12 cellular contexts compared by ENCODE assay signal in the genomic region with DNA sequence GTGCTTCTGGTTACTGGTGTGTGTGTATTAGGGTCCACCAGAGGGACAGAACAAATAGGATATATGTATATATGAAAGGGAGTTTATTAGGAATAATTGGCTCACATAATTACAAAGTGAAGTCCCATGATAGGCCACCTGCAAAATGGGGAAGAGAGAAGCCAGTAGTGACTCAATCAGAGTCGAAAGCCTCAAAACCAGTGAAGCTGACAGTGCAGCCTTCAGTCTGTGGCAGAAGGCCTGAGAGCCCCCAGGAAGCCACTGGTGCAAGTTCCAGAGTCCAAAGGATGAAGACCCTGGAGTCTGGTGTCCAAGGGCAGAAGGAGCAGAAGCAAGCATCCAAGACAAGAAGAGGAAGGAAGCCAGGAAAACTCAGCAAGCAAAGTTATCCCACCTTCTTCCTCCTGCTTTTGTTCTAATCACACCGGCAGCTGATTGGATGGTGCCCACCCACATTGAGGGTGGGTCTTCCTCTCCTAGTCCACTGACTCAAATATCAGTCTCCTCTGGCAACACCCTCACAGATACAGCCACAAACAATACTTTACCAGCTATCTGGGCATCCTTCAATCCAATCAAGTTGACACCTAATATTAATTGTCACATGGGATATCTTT. TPM values are rescaled to one million over a fixed set of nuclear protein-coding genes. Genes with fewer than 3 reads are reported as not detected.
A peak's percentile ranks its signal among the peaks of the same experiment; 100 is the strongest.
DNase-seq lines count a peak whose midpoint lies in the region; ATAC-seq lines count a peak whose summit lies in the region.
"Had no signal": no experiment of that assay in that cellular context is flagged by ENCODE, and none has a peak within 500 bp of the region (broad histone marks: within the 10 kb centered on the region; RNA-seq: fewer than 3 reads in every experiment).

No MANE protein-coding gene starts in this region.

- H3K27ac Mint-ChIP-seq in activated naive CD8-positive, alpha-beta T cell treated with anti-CD3 and anti-CD28 coated beads for 36 hours: no peak overlapping the region

- ATAC-seq in GM19395 (IDR thresholded peaks at IDR 0.05; ENCODE audit: unreplicated experiment) (peak; percentile 89), HG02798 (IDR thresholded peaks at IDR 0.05; ENCODE audit: poor library complexity, unreplicated experiment) (peak; percentile 86), HG03469 (IDR thresholded peaks at IDR 0.05; ENCODE audit: unreplicated experiment) (peak; percentile 68)

- peak overlapping the region; percentile 21 for H3K4me2 ChIP-seq in BLaER1

- H3K9me3 Mint-ChIP-seq in activated naive CD8-positive, alpha-beta T cell treated with anti-CD3 and anti-CD28 coated beads for 36 hours: no peaks in the 10 kb centered on the region

- no peak overlapping the region for H3K4me3 Mint-ChIP-seq in activated naive CD8-positive, alpha-beta T cell treated with anti-CD3 and anti-CD28 coated beads for 36 hours

- no peak overlapping the region for H3K4me3 ChIP-seq in BLaER1

- no peak overlapping the region for H3K9ac ChIP-seq in BLaER1

- peaks cover 19% of the 10 kb centered on the region for H3K4me1 ChIP-seq in BLaER1

- H3K9me3 ChIP-seq in BLaER1: no peaks in the 10 kb centered on the region

- H3K36me3 ChIP-seq in BLaER1: no peaks in the 10 kb centered on the region

- H3K27me3 Mint-ChIP-seq in activated naive CD8-positive, alpha-beta T cell treated with anti-CD3 and anti-CD28 coated beads for 36 hours: no peaks in the 10 kb centered on the region

- no peaks in the 10 kb centered on the region for H4K20me1 ChIP-seq in BLaER1

- no peaks in the 10 kb centered on the region for H3K27me3 ChIP-seq in BLaER1

- peaks cover 26% of the 10 kb centered on the region for H3K4me1 Mint-ChIP-seq in activated naive CD8-positive, alpha-beta T cell treated with anti-CD3 and anti-CD28 coated beads for 36 hours

- H3K36me3 Mint-ChIP-seq in activated naive CD8-positive, alpha-beta T cell treated with anti-CD3 and anti-CD28 coated beads for 36 hours: no peaks in the 10 kb centered on the region

- no peak overlapping the region for H3K27ac ChIP-seq in BLaER1

- DNase-seq in NCI-H146 (lab: John Stamatoyannopoulos, UW): no peak
- DNase-seq in cerebellar cortex (ENCODE audit: low spot score): no peak
- DNase-seq in activated naive CD8-positive, alpha-beta T cell treated with anti-CD3 and anti-CD28 coated beads for 36 hours: no peak
- DNase-seq in DMS153 (lab: John Stamatoyannopoulos, UW): no peak
- DNase-seq: cerebellar nuclear complex, GDM1 had no signal

RNA-seq across cellular contexts. Expression of gene SCEL, which starts 21.7 kb away (rescaled TPM):
- not detected for total RNA-seq in activated naive CD8-positive, alpha-beta T cell treated with anti-CD3 and anti-CD28 coated beads for 36 hours
- total RNA-seq: fibroblast of villous mesenchyme, lung microvascular endothelial cell had no signal
